Comparison of ENCODE assay signal across 21 cellular contexts in the genomic region with DNA sequence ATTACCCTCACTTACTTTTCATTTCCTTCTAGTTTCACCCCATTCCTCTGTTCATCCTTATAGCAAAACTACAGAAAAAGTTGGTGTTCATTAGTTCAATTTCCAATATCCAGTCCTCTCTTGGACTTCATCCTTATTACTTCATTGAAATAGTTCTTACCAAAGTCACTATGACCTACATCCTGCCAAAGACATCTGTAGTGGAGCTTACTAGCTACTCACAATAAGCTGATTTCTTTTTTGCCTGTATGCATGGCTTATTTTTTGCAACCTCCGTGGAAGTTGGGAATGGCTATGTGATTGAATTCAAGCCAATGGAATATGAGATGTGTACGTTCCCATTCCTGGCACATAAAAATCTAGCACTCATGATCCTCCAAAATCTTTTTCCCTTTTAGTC. TPM values are rescaled to one million over a fixed set of nuclear protein-coding genes. Genes with fewer than 3 reads are reported as not detected.
"Had no signal": no experiment of that assay in that cellular context is flagged by ENCODE, and none has a peak within 500 bp of the region (broad histone marks: within the 10 kb centered on the region; RNA-seq: fewer than 3 reads in every experiment).

No MANE protein-coding gene starts in this region.

- FAIRE-seq: TTC549 had no signal

- H3K27me3 Mint-ChIP-seq: activated naive CD8-positive, alpha-beta T cell treated with anti-CD3 and anti-CD28 coated beads, Interleukin-2, amount 10 ng/mL, durations not matched to agents 7 days and 5 days; activated T-helper 17 cell treated with anti-CD3 and anti-CD28 coated beads, Interleukin-2, amount 50 U/mL, for 72 hours had no signal

- H3K27ac ChIP-seq: brain microvascular endothelial cell, colonic mucosa, epithelial cell of prostate, left lung, sigmoid colon, tibial artery had no signal

- H3K4me3 Mint-ChIP-seq: activated naive CD8-positive, alpha-beta T cell treated with anti-CD3 and anti-CD28 coated beads, Interleukin-2, amount 10 ng/mL, durations not matched to agents 7 days and 5 days; activated T-helper 17 cell treated with anti-CD3 and anti-CD28 coated beads, Interleukin-2, amount 50 U/mL, for 72 hours; endodermal cell; nephron progenitor cell had no signal

- H3K4me3 ChIP-seq: colonic mucosa, left lung, sigmoid colon, tibial artery had no signal

- H3K27ac Mint-ChIP-seq: activated naive CD8-positive, alpha-beta T cell treated with anti-CD3 and anti-CD28 coated beads, Interleukin-2, amount 10 ng/mL, durations not matched to agents 7 days and 5 days; activated T-helper 17 cell treated with anti-CD3 and anti-CD28 coated beads, Interleukin-2, amount 50 U/mL, for 72 hours; endodermal cell; nephron progenitor cell had no signal

- H3K9me3 ChIP-seq: colonic mucosa, left lung, sigmoid colon, tibial artery had no signal

- H3K36me3 ChIP-seq: colonic mucosa, left lung, sigmoid colon had no signal

- DNase-seq: activated CD4-positive, alpha-beta T cell treated with anti-CD3 and anti-CD28 coated beads, Interleukin-2, amount 50 U/mL, for 4 hours; activated naive CD4-positive, alpha-beta T cell; activated naive CD8-positive, alpha-beta T cell treated with anti-CD3 and anti-CD28 coated beads, Interleukin-2, amount 10 ng/mL, durations not matched to agents 7 days and 5 days; brain microvascular endothelial cell; central memory CD4-positive, alpha-beta T cell; colonic mucosa; endodermal cell; left lung; nephron progenitor cell; nucleus accumbens; posterior cingulate gyrus; sigmoid colon; stimulated activated CD4-positive, alpha-beta T cell treated with anti-CD3 and anti-CD28 coated beads, Interleukin-12 subunit alpha, Interleukin-12 subunit beta, amount 100 ng/mL, for 4 hours; stimulated activated CD4-positive, alpha-beta T cell treated with anti-CD3 and anti-CD28 coated beads, Interleukin-1b, Interleukin-23, amount 100 ng/mL, for 48 hours; stimulated activated CD8-positive, alpha-beta memory T cell treated with anti-CD3 and anti-CD28 coated beads, Interleukin-4, amount 100 ng/mL, for 48 hours; stimulated activated naive CD4-positive, alpha-beta T cell; tibial artery had no signal

- H3K9me3 Mint-ChIP-seq: activated naive CD8-positive, alpha-beta T cell treated with anti-CD3 and anti-CD28 coated beads, Interleukin-2, amount 10 ng/mL, durations not matched to agents 7 days and 5 days; activated T-helper 17 cell treated with anti-CD3 and anti-CD28 coated beads, Interleukin-2, amount 50 U/mL, for 72 hours; endodermal cell; nephron progenitor cell had no signal

- H3K27me3 ChIP-seq: brain microvascular endothelial cell, colonic mucosa, sigmoid colon, tibial artery had no signal

- H3K4me1 ChIP-seq: colonic mucosa had no signal

RNA-seq across cellular contexts. Expression of a gene that starts 4.6 kb away (rescaled TPM):
- total RNA-seq: subcutaneous adipose tissue had no signal
